15 cellular contexts compared by ENCODE assay signal in genomic region chr5:180115326-180116076, GRCh38.
"Had no signal": no experiment of that assay in that cellular context is flagged by ENCODE, and none has a peak within 500 bp of the region (broad histone marks: within the 10 kb centered on the region; RNA-seq: fewer than 3 reads in every experiment).

No MANE protein-coding gene starts in this region.

- H3K4me1 Mint-ChIP-seq: immature natural killer cell, T-cell had no signal

- H2AFZ ChIP-seq: parathyroid adenoma had no signal

- H3K36me3 ChIP-seq: stomach, thoracic aorta, uterus had no signal

- H3K9me3 Mint-ChIP-seq: dendritic cell treated with granulocyte-macrophage colony-stimulating factor and Interleukin-4, amounts not matched to agents 40 ng/mL and 50 ng/mL, for 4 days; immature natural killer cell; T-cell had no signal

- H3K27me3 Mint-ChIP-seq: dendritic cell treated with granulocyte-macrophage colony-stimulating factor and Interleukin-4, amounts not matched to agents 40 ng/mL and 50 ng/mL, for 4 days had no signal

- H3K4me1 ChIP-seq: parathyroid adenoma, stomach, uterus had no signal

- ATAC-seq: activated CD8-positive, alpha-beta T cell treated with anti-CD3 and anti-CD28 coated beads, Interleukin-2, amount 10 ng/mL, durations not matched to agents 7 days and 5 days; T-cell had no signal

- H3K4me3 Mint-ChIP-seq: activated CD8-positive, alpha-beta T cell treated with anti-CD3 and anti-CD28 coated beads, Interleukin-2, amount 10 ng/mL, durations not matched to agents 7 days and 5 days; dendritic cell treated with granulocyte-macrophage colony-stimulating factor and Interleukin-4, amounts not matched to agents 40 ng/mL and 50 ng/mL, for 4 days; immature natural killer cell; T-cell had no signal

- H3K9me3 ChIP-seq: stomach, thoracic aorta, uterus had no signal

- H3K27ac Mint-ChIP-seq: activated CD8-positive, alpha-beta T cell treated with anti-CD3 and anti-CD28 coated beads, Interleukin-2, amount 10 ng/mL, durations not matched to agents 7 days and 5 days; dendritic cell treated with granulocyte-macrophage colony-stimulating factor and Interleukin-4, amounts not matched to agents 40 ng/mL and 50 ng/mL, for 4 days; immature natural killer cell; T-cell had no signal

- H3K36me3 Mint-ChIP-seq: immature natural killer cell, T-cell had no signal

- H3K27ac ChIP-seq: parathyroid adenoma, stomach, thoracic aorta, uterus had no signal

- DNase-seq: activated CD4-positive, alpha-beta T cell treated with anti-CD3 and anti-CD28 coated beads for 4 hours; activated CD8-positive, alpha-beta memory T cell treated with anti-CD3 and anti-CD28 coated beads, Interleukin-2, amount 50 U/mL, for 48 hours; activated CD8-positive, alpha-beta T cell treated with anti-CD3 and anti-CD28 coated beads, Interleukin-2, amount 10 ng/mL, durations not matched to agents 7 days and 5 days; activated naive CD4-positive, alpha-beta T cell treated with Interleukin-2 at 50 U/mL for 16 hours; erythroblast; immature natural killer cell; retina; small intestine; stomach; T-cell; T1000 had no signal

- H3K9ac ChIP-seq: parathyroid adenoma had no signal

- H3K27me3 ChIP-seq: uterus had no signal

- H3K4me3 ChIP-seq: stomach, thoracic aorta, uterus had no signal
